Comparison of ENCODE assay signal across 17 cellular contexts in the genomic region with DNA sequence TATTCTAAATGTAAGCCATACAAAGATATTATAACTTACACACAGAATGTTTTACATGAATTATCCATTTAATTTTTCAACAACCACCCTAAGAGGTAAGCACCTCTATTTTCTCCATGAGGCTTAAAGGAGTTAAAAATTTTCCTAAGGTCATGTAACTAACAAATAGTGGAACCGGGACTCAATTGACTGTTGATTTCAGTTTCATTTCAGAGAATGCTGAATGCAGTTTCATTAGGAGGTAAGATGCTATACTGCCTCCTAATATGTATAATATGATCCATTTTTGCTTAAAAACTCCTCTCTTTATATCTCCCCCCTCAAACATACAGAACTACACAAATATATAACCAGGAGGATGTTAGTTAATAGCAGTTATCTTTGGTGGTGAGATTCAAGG.
"Had no signal": no experiment of that assay in that cellular context is flagged by ENCODE, and none has a peak within 500 bp of the region (broad histone marks: within the 10 kb centered on the region; RNA-seq: fewer than 3 reads in every experiment).

No MANE protein-coding gene starts in this region.

- H3K27me3 Mint-ChIP-seq: activated CD4-positive, alpha-beta T cell treated with anti-CD3 and anti-CD28 coated beads, Interleukin-2, amount 10 ng/mL, durations not matched to agents 7 days and 5 days had no signal

- H3K4me1 Mint-ChIP-seq: natural killer cell; stimulated activated naive B cell treated with anti-CD40 and anti-IgM and Interleukin-4, amounts not matched to agents 10 μg/mL and 1 μg/mL and 100 μg/mL, for 72 hours had no signal

- H3K4me3 Mint-ChIP-seq: activated CD4-positive, alpha-beta T cell treated with anti-CD3 and anti-CD28 coated beads, Interleukin-2, amount 10 ng/mL, durations not matched to agents 7 days and 5 days; activated CD8-positive, alpha-beta T cell treated with anti-CD3 and anti-CD28 coated beads, Interleukin-2, amount 10 ng/mL, durations not matched to agents 7 days and 5 days; activated naive CD4-positive, alpha-beta T cell treated with anti-CD3 and anti-CD28 coated beads for 36 hours; activated T-cell treated with anti-CD3 and anti-CD28 coated beads, Interleukin-2, amount 50 U/mL, for 4 hours; natural killer cell; stimulated activated naive B cell treated with anti-CD40 and anti-IgM and Interleukin-4, amounts not matched to agents 10 μg/mL and 1 μg/mL and 100 μg/mL, for 72 hours had no signal

- H3K36me3 ChIP-seq: brain microvascular endothelial cell, colonic mucosa, lower lobe of right lung, sigmoid colon, spleen, thoracic aorta had no signal

- H3K27ac Mint-ChIP-seq: activated CD4-positive, alpha-beta T cell treated with anti-CD3 and anti-CD28 coated beads, Interleukin-2, amount 10 ng/mL, durations not matched to agents 7 days and 5 days; activated CD8-positive, alpha-beta T cell treated with anti-CD3 and anti-CD28 coated beads, Interleukin-2, amount 10 ng/mL, durations not matched to agents 7 days and 5 days; activated naive CD4-positive, alpha-beta T cell treated with anti-CD3 and anti-CD28 coated beads for 36 hours; natural killer cell; stimulated activated naive B cell treated with anti-CD40 and anti-IgM and Interleukin-4, amounts not matched to agents 10 μg/mL and 1 μg/mL and 100 μg/mL, for 72 hours had no signal

- H3K4me3 ChIP-seq: colonic mucosa, lower lobe of right lung, sigmoid colon, spleen, thoracic aorta had no signal

- H3K27me3 ChIP-seq: brain microvascular endothelial cell, colonic mucosa, sigmoid colon, spleen had no signal

- DNase-seq: activated CD4-positive, alpha-beta T cell treated with anti-CD3 and anti-CD28 coated beads, Interleukin-2, amount 10 ng/mL, durations not matched to agents 7 days and 5 days; activated CD8-positive, alpha-beta T cell treated with anti-CD3 and anti-CD28 coated beads, Interleukin-2, amount 10 ng/mL, durations not matched to agents 7 days and 5 days; activated naive CD4-positive, alpha-beta T cell treated with anti-CD3 and anti-CD28 coated beads for 36 hours; activated T-cell treated with anti-CD3 and anti-CD28 coated beads, Interleukin-2, amount 50 U/mL, for 4 hours; brain microvascular endothelial cell; central memory CD4-positive, alpha-beta T cell; colonic mucosa; hippocampal formation; islet precursor cell; lower lobe of right lung; natural killer cell; sigmoid colon; spleen; stimulated activated naive B cell treated with anti-CD40 and anti-IgM and Interleukin-4, amounts not matched to agents 10 μg/mL and 1 μg/mL and 100 μg/mL, for 72 hours; T1000 had no signal

- H3K9me3 ChIP-seq: colonic mucosa, lower lobe of right lung, sigmoid colon, spleen, thoracic aorta had no signal

- H3K4me1 ChIP-seq: colonic mucosa, lower lobe of right lung, sigmoid colon, spleen had no signal

- ATAC-seq: activated CD4-positive, CD25-positive, alpha-beta regulatory T cell treated with anti-CD3 and anti-CD28 coated beads, Interleukin-2, amount 50 U/mL, for 24 hours; activated CD8-positive, alpha-beta T cell treated with anti-CD3 and anti-CD28 coated beads, Interleukin-2, amount 10 ng/mL, durations not matched to agents 7 days and 5 days; activated T-cell treated with anti-CD3 and anti-CD28 coated beads, Interleukin-2, amount 50 U/mL, for 4 hours; lower lobe of right lung; natural killer cell; stimulated activated naive B cell treated with anti-CD40 and anti-IgM and Interleukin-4, amounts not matched to agents 10 μg/mL and 1 μg/mL and 100 μg/mL, for 72 hours had no signal

- H3K36me3 Mint-ChIP-seq: natural killer cell; stimulated activated naive B cell treated with anti-CD40 and anti-IgM and Interleukin-4, amounts not matched to agents 10 μg/mL and 1 μg/mL and 100 μg/mL, for 72 hours had no signal

- H3K27ac ChIP-seq: brain microvascular endothelial cell, colonic mucosa, lower lobe of right lung, sigmoid colon, spleen had no signal

- H3K9me3 Mint-ChIP-seq: activated CD4-positive, alpha-beta T cell treated with anti-CD3 and anti-CD28 coated beads, Interleukin-2, amount 10 ng/mL, durations not matched to agents 7 days and 5 days; activated naive CD4-positive, alpha-beta T cell treated with anti-CD3 and anti-CD28 coated beads for 36 hours; activated T-cell treated with anti-CD3 and anti-CD28 coated beads, Interleukin-2, amount 50 U/mL, for 4 hours; natural killer cell had no signal
